15 cellular contexts compared by ENCODE assay signal in genomic region chr11:35875063-35875462, GRCh38.
"Had no signal": no experiment of that assay in that cellular context is flagged by ENCODE, and none has a peak within 500 bp of the region (broad histone marks: within the 10 kb centered on the region; RNA-seq: fewer than 3 reads in every experiment).

No MANE protein-coding gene starts in this region.

- H3K27me3 ChIP-seq: heart left ventricle, suprapubic skin, thyroid gland, upper lobe of left lung, vagina had no signal

- DNase-seq: effector memory CD8-positive, alpha-beta T cell; heart left ventricle; kidney glomerular epithelial cell; mammary epithelial cell; naive thymus-derived CD8-positive, alpha-beta T cell; small intestine; stimulated activated CD4-positive, alpha-beta T cell treated with anti-CD3 and anti-CD28 coated beads, Interleukin-12 subunit alpha, Interleukin-12 subunit beta, amount 100 ng/mL, for 4 hours; stimulated activated naive CD4-positive, alpha-beta T cell treated with Interleukin-2 at 50 U/mL for 16 hours; thyroid gland; upper lobe of left lung had no signal

- H3K36me3 ChIP-seq: heart left ventricle, suprapubic skin, thyroid gland, upper lobe of left lung, vagina had no signal

- FAIRE-seq: colon, frontal cortex, small intestine had no signal

- H3K27ac Mint-ChIP-seq: dendritic cell treated with granulocyte-macrophage colony-stimulating factor and Interleukin-4, amounts not matched to agents 40 ng/mL and 50 ng/mL, for 4 days; effector memory CD8-positive, alpha-beta T cell; naive thymus-derived CD8-positive, alpha-beta T cell had no signal

- H3K4me3 ChIP-seq: heart left ventricle, suprapubic skin, thyroid gland, upper lobe of left lung, vagina had no signal

- H3K4me1 ChIP-seq: heart left ventricle, thyroid gland, upper lobe of left lung, vagina had no signal

- H3K9me3 ChIP-seq: suprapubic skin, thyroid gland, upper lobe of left lung, vagina had no signal

- H3K9me3 Mint-ChIP-seq: dendritic cell treated with granulocyte-macrophage colony-stimulating factor and Interleukin-4, amounts not matched to agents 40 ng/mL and 50 ng/mL, for 4 days had no signal

- H3K27ac ChIP-seq: heart left ventricle, suprapubic skin, thyroid gland, upper lobe of left lung, vagina had no signal

- H3K4me3 Mint-ChIP-seq: dendritic cell treated with granulocyte-macrophage colony-stimulating factor and Interleukin-4, amounts not matched to agents 40 ng/mL and 50 ng/mL, for 4 days; effector memory CD8-positive, alpha-beta T cell; naive thymus-derived CD8-positive, alpha-beta T cell had no signal

- H3K4me1 Mint-ChIP-seq: naive thymus-derived CD8-positive, alpha-beta T cell had no signal
